25 cellular contexts compared by ENCODE assay signal in the genomic region with DNA sequence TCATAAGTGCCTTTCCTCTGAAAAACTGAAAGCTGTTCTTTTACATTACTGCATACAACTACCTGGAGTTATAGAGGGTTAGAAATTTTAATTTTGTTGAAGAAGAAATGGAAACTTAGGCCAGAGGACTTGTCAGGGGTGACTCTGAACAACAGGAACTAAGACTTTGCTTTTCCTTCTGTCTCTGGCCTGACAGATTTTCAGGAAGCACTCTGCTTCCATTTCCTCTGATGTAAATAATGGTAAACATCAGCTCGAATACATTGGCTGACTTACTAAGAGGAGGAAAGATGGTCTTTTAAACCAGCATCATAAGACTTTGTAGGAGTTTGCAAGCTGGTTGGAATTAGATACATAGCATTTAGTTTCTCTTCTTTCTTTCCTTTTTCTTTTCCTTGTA.
"Had no signal": no experiment of that assay in that cellular context is flagged by ENCODE, and none has a peak within 500 bp of the region (broad histone marks: within the 10 kb centered on the region; RNA-seq: fewer than 3 reads in every experiment).

No MANE protein-coding gene starts in this region.

- H3K4me2 ChIP-seq: neural progenitor cell had no signal

- H3K27ac ChIP-seq: body of pancreas, esophagus muscularis mucosa, neural progenitor cell, prostate gland, transverse colon, uterus, VCaP had no signal

- H3K27ac Mint-ChIP-seq: activated naive CD4-positive, alpha-beta T cell treated with anti-CD3 and anti-CD28 coated beads, Interleukin-2, amount 10 ng/mL, durations not matched to agents 7 days and 5 days; activated T-cell treated with anti-CD3 and anti-CD28 coated beads, Interleukin-2, amount 50 U/mL, for 72 hours; dendritic cell treated with granulocyte-macrophage colony-stimulating factor and Interleukin-4, amounts not matched to agents 40 ng/mL and 50 ng/mL, for 4 days; neural progenitor cell; stimulated activated memory B cell treated with anti-CD40 and anti-IgM and Interleukin-4, amounts not matched to agents 10 μg/mL and 1 μg/mL and 100 μg/mL, for 72 hours; T-cell; T-helper 2 cell treated with Interferon-gamma antibody and Interleukin-4, amounts not matched to agents 5 μg/mL and 100 μg/mL, for 36 hours had no signal

- H3K4me3 Mint-ChIP-seq: activated naive CD4-positive, alpha-beta T cell treated with anti-CD3 and anti-CD28 coated beads, Interleukin-2, amount 10 ng/mL, durations not matched to agents 7 days and 5 days; activated T-cell treated with anti-CD3 and anti-CD28 coated beads, Interleukin-2, amount 50 U/mL, for 72 hours; dendritic cell treated with granulocyte-macrophage colony-stimulating factor and Interleukin-4, amounts not matched to agents 40 ng/mL and 50 ng/mL, for 4 days; naive B cell; neural progenitor cell; stimulated activated memory B cell treated with anti-CD40 and anti-IgM and Interleukin-4, amounts not matched to agents 10 μg/mL and 1 μg/mL and 100 μg/mL, for 72 hours; T-cell; T-helper 2 cell treated with Interferon-gamma antibody and Interleukin-4, amounts not matched to agents 5 μg/mL and 100 μg/mL, for 36 hours had no signal

- ATAC-seq: activated T-cell treated with anti-CD3 and anti-CD28 coated beads, Interleukin-2, amount 50 U/mL, for 72 hours; body of pancreas; stimulated activated memory B cell treated with anti-CD40 and anti-IgM and Interleukin-4, amounts not matched to agents 10 μg/mL and 1 μg/mL and 100 μg/mL, for 72 hours; T-cell had no signal

- H3K4me1 ChIP-seq: body of pancreas, esophagus muscularis mucosa, neural progenitor cell, prostate gland, transverse colon, uterus had no signal

- H3K9me3 Mint-ChIP-seq: activated naive CD4-positive, alpha-beta T cell treated with anti-CD3 and anti-CD28 coated beads, Interleukin-2, amount 10 ng/mL, durations not matched to agents 7 days and 5 days; activated T-cell treated with anti-CD3 and anti-CD28 coated beads, Interleukin-2, amount 50 U/mL, for 72 hours; dendritic cell treated with granulocyte-macrophage colony-stimulating factor and Interleukin-4, amounts not matched to agents 40 ng/mL and 50 ng/mL, for 4 days; naive B cell; neural progenitor cell; stimulated activated memory B cell treated with anti-CD40 and anti-IgM and Interleukin-4, amounts not matched to agents 10 μg/mL and 1 μg/mL and 100 μg/mL, for 72 hours; T-cell; T-helper 2 cell treated with Interferon-gamma antibody and Interleukin-4, amounts not matched to agents 5 μg/mL and 100 μg/mL, for 36 hours had no signal

- H3K4me1 Mint-ChIP-seq: naive B cell; neural progenitor cell; stimulated activated memory B cell treated with anti-CD40 and anti-IgM and Interleukin-4, amounts not matched to agents 10 μg/mL and 1 μg/mL and 100 μg/mL, for 72 hours; T-cell had no signal

- H3K4me3 ChIP-seq: body of pancreas, esophagus muscularis mucosa, neural progenitor cell, prostate gland, right atrium auricular region, transverse colon, uterus had no signal

- H3K27me3 ChIP-seq: body of pancreas, esophagus muscularis mucosa, neural progenitor cell, right atrium auricular region, transverse colon, uterus had no signal

- H3K9ac ChIP-seq: neural progenitor cell had no signal

- H3K27me3 Mint-ChIP-seq: activated naive CD4-positive, alpha-beta T cell treated with anti-CD3 and anti-CD28 coated beads, Interleukin-2, amount 10 ng/mL, durations not matched to agents 7 days and 5 days; dendritic cell treated with granulocyte-macrophage colony-stimulating factor and Interleukin-4, amounts not matched to agents 40 ng/mL and 50 ng/mL, for 4 days; naive B cell; stimulated activated memory B cell treated with anti-CD40 and anti-IgM and Interleukin-4, amounts not matched to agents 10 μg/mL and 1 μg/mL and 100 μg/mL, for 72 hours; T-cell had no signal

- DNase-seq: activated CD4-positive, alpha-beta T cell treated with anti-CD3 and anti-CD28 coated beads, Interleukin-2, amount 50 U/mL, for 48 hours; activated CD4-positive, CD25-positive, alpha-beta regulatory T cell treated with anti-CD3 and anti-CD28 coated beads, Interleukin-2, amount 50 U/mL, for 72 hours; activated CD8-positive, alpha-beta memory T cell treated with anti-CD3 and anti-CD28 coated beads, Interleukin-2, amount 50 U/mL, for 48 hours; activated effector memory CD4-positive, alpha-beta T cell treated with anti-CD3 and anti-CD28 coated beads, Interleukin-2, amount 50 U/mL, for 16 hours; activated naive CD4-positive, alpha-beta T cell treated with anti-CD3 and anti-CD28 coated beads, Interleukin-2, amount 10 ng/mL, durations not matched to agents 7 days and 5 days; activated T-cell treated with anti-CD3 and anti-CD28 coated beads, Interleukin-2, amount 50 U/mL, for 72 hours; anterior cingulate cortex; body of pancreas; caudate nucleus; effector memory CD4-positive, alpha-beta T cell; hippocampal formation; kidney glomerular epithelial cell; naive B cell; stimulated activated CD4-positive, alpha-beta T cell treated with anti-CD3 and anti-CD28 coated beads, Interleukin-2, amount 100 ng/mL, for 24 hours; T-cell; transverse colon; uterus had no signal

- H2AFZ ChIP-seq: neural progenitor cell had no signal

- H3K9me3 ChIP-seq: body of pancreas, esophagus muscularis mucosa, prostate gland, right atrium auricular region, transverse colon, uterus had no signal
